In the genomic region with DNA sequence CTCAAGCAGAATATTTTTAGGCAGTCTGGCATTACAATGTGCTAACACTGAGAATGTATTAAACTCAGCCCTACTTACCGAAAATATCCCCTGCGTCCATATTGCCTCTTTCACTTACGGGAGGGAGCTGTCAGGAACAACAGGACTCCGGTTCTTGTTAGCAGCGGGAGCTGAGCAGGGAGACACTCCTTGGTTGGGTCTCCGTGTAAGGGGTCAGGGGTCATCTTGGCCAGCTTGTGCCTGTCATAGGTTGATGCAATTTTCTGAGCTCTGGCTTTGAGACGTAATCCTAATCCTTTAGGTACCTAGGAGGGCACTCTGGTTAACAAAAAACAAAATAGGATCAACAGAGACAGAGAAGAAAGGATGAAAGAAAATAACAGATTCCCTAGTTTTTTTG, we compare ENCODE assay signal across 25 cellular contexts.
DNase-seq lines count a peak whose midpoint lies in the region; ATAC-seq, FAIRE-seq and TF ChIP-seq lines count a peak whose summit lies in the region.
"Had no signal": no experiment of that assay in that cellular context is flagged by ENCODE, and none has a peak within 500 bp of the region (broad histone marks: within the 10 kb centered on the region; RNA-seq: fewer than 3 reads in every experiment).

No MANE protein-coding gene starts in this region.

- no peak for ATAC-seq in GM21737 (IDR thresholded peaks at IDR 0.05; ENCODE audit: unreplicated experiment)
- ATAC-seq in stimulated activated naive CD8-positive, alpha-beta T cell treated with anti-CD3 and anti-CD28 coated beads, Interleukin-15, Interleukin-2, amounts not matched to agents 100 U/mL and 50 U/mL, for 24 hours, result no peak
- ATAC-seq: A549; CD8-positive, alpha-beta T cell; GM12878 had no signal

- H3K4me3 ChIP-seq in kidney (ENCODE audit: low read length in 2 of 2), result no peak overlapping the region
- no peak overlapping the region for H3K4me3 ChIP-seq in neural progenitor cell
- H3K4me3 ChIP-seq: A549; BLaER1 treated with 17β-estradiol and CSF1 and Interleukin-3, amounts not matched to agents 10 nM and 100 nM; GM12878 had no signal

- TF ChIP-seq CTCF in kidney (IDR thresholded peaks at IDR 0.05; ENCODE audit: borderline replicate concordance, extremely low read depth, insufficient read depth) (no peak), neural progenitor cell (IDR thresholded peaks at IDR 0.05) (no peak)

- H3K4me1 ChIP-seq in kidney (ENCODE audit: control insufficient read depth in 1 of 2, insufficient read depth in 1 of 2, low read depth in 1 of 2, low read length in 2 of 2) (no peaks in the 10 kb centered on the region), neural progenitor cell (peaks cover 16% of the 10 kb centered on the region)

- H3K9me3 ChIP-seq in kidney (ENCODE audit: control insufficient read depth in 1 of 2, low read length in 2 of 2) (no peaks in the 10 kb centered on the region), neural progenitor cell (ENCODE audit: low read depth) (no peaks in the 10 kb centered on the region)
- H3K9me3 ChIP-seq: A549; BLaER1 treated with 17β-estradiol and CSF1 and Interleukin-3, amounts not matched to agents 10 nM and 100 nM had no signal

- no peaks in the 10 kb centered on the region for H3K36me3 Mint-ChIP-seq in neural progenitor cell
- H3K36me3 Mint-ChIP-seq: CD8-positive, alpha-beta T cell had no signal

- DNase-seq in NCI-H82 (lab: John Stamatoyannopoulos, UW) (peak; percentile 2), NCI-H82 treated with DMSO at 0.1 percent for 48 hours (lab: John Stamatoyannopoulos, UW; ENCODE audit: unreplicated experiment) (no peak), kidney (peak; percentile 21), neural progenitor cell (ENCODE audit: low spot score) (peak; percentile 71)
- DNase-seq in activated T-cell treated with anti-CD3 and anti-CD28 coated beads, Interleukin-2, amount 50 U/mL, for 1 hour, result no peak
- DNase-seq in stimulated activated naive CD8-positive, alpha-beta T cell treated with anti-CD3 and anti-CD28 coated beads, Interleukin-15, Interleukin-2, amounts not matched to agents 100 U/mL and 50 U/mL, for 24 hours, result no peak
- DNase-seq: AML-193; CD4-positive, alpha-beta T cell; CD8-positive, alpha-beta T cell; DMS 273 treated with DMSO at 0.1 percent for 48 hours; DMS153; DMS53; DMS79; DND-41; EL; GDM1 had no signal

- no peaks in the 10 kb centered on the region for H3K79me2 ChIP-seq in neural progenitor cell (ENCODE audit: low read depth)

- H3K27ac ChIP-seq in kidney (ENCODE audit: low read depth in 2 of 2, low read length in 2 of 2) (no peak overlapping the region), neural progenitor cell (no peak overlapping the region)
- H3K27ac ChIP-seq: 22Rv1; BLaER1 treated with 17β-estradiol and CSF1 and Interleukin-3, amounts not matched to agents 10 nM and 100 nM; C4-2B had no signal

- H2AFZ ChIP-seq in neural progenitor cell (replicated peaks), result no peak overlapping the region

- H3F3A ChIP-seq in neural progenitor cell (ENCODE audit: low read depth), result peaks cover 8% of the 10 kb centered on the region

- H3K27me3 Mint-ChIP-seq in neural progenitor cell (ENCODE audit: insufficient read depth, low read depth), result peaks cover 2% of the 10 kb centered on the region
- H3K27me3 Mint-ChIP-seq: CD4-positive, alpha-beta T cell had no signal

- H3K9ac ChIP-seq in kidney (ENCODE audit: low read length in 2 of 2) (no peak overlapping the region), neural progenitor cell (no peak overlapping the region)
- H3K9ac ChIP-seq: BLaER1 treated with 17β-estradiol and CSF1 and Interleukin-3, amounts not matched to agents 10 nM and 100 nM had no signal

- no peaks in the 10 kb centered on the region for H4K20me1 ChIP-seq in neural progenitor cell (ENCODE audit: low read depth)

- H3K36me3 ChIP-seq in kidney (ENCODE audit: control insufficient read depth in 1 of 2, insufficient read depth in 2 of 2, low read length in 2 of 2), result no peaks in the 10 kb centered on the region
- no peaks in the 10 kb centered on the region for H3K36me3 ChIP-seq in neural progenitor cell
- H3K36me3 ChIP-seq: BLaER1 treated with 17β-estradiol and CSF1 and Interleukin-3, amounts not matched to agents 10 nM and 100 nM had no signal

- no peaks in the 10 kb centered on the region for H3K27me3 ChIP-seq in neural progenitor cell

- H3K4me1 Mint-ChIP-seq in neural progenitor cell, result peaks cover 6% of the 10 kb centered on the region
- H3K4me1 Mint-ChIP-seq: B cell had no signal

- H3K27ac Mint-ChIP-seq in neural progenitor cell, result no peak overlapping the region
- H3K27ac Mint-ChIP-seq: B cell; CD4-positive, alpha-beta T cell; CD8-positive, alpha-beta T cell had no signal

- H3K4me3 Mint-ChIP-seq in neural progenitor cell, result no peak overlapping the region
- H3K4me3 Mint-ChIP-seq: B cell; CD4-positive, alpha-beta T cell; CD8-positive, alpha-beta T cell had no signal

- no peak for FAIRE-seq in kidney (lab: Jason Lieb, UNC)
- FAIRE-seq: A549, GM12878, GM12892, GM18507 had no signal

- peak overlapping the region; percentile 40 for H3K4me2 ChIP-seq in neural progenitor cell
- H3K4me2 ChIP-seq: A549 had no signal

- H3K9me3 Mint-ChIP-seq in neural progenitor cell, result no peaks in the 10 kb centered on the region
- H3K9me3 Mint-ChIP-seq: CD4-positive, alpha-beta T cell; CD8-positive, alpha-beta T cell had no signal

- intact Hi-C loops in kidney (cut with DNase I), result no loop called here

Comparison
In these comparisons a context has a peak if more than half of its experiments do, and no peak if none do; other contexts are left out.
1. DNase-seq: peak in NCI-H82 (single experiment), kidney (single experiment) and neural progenitor cell (single experiment); none in NCI-H82 treated with DMSO at 0.1 percent for 48 hours (single experiment), activated T-cell treated with anti-CD3 and anti-CD28 coated beads, Interleukin-2, amount 50 U/mL, for 1 hour (single experiment) and stimulated activated naive CD8-positive, alpha-beta T cell treated with anti-CD3 and anti-CD28 coated beads, Interleukin-15, Interleukin-2, amounts not matched to agents 100 U/mL and 50 U/mL, for 24 hours (single experiment).